Comparison of ENCODE assay signal across 9 cellular contexts in genomic region chr2:219570924-219571310, GRCh38. TPM values are rescaled to one million over a fixed set of nuclear protein-coding genes. Genes with fewer than 3 reads are reported as not detected.
DNase-seq lines count a peak whose midpoint lies in the region; ATAC-seq, FAIRE-seq and TF ChIP-seq lines count a peak whose summit lies in the region.
"Had no signal": no experiment of that assay in that cellular context is flagged by ENCODE, and none has a peak within 500 bp of the region (broad histone marks: within the 10 kb centered on the region; RNA-seq: fewer than 3 reads in every experiment).

No MANE protein-coding gene starts in this region.

- H4K12ac ChIP-seq in trophoblast cell (ENCODE audit: low read depth, low read length), result peak overlapping the region; percentile 96

- H3K4me1 Mint-ChIP-seq in Calu3 (ENCODE audit: low read depth, unreplicated experiment), result peaks cover 9% of the 10 kb centered on the region
- H3K4me1 Mint-ChIP-seq: activated CD4-positive, alpha-beta T cell treated with anti-CD3 and anti-CD28 coated beads, Interleukin-2, amount 10 ng/mL, durations not matched to agents 7 days and 5 days had no signal

- peak overlapping the region; percentile 84 for H3K4me2 ChIP-seq in trophoblast cell (ENCODE audit: low read length)

- H3K79me2 ChIP-seq in trophoblast cell (ENCODE audit: control insufficient read depth, insufficient read depth, low read length, poor library complexity), result peaks cover 16% of the 10 kb centered on the region

- no peak for TF ChIP-seq CTCF in Calu3 (IDR thresholded peaks at IDR 0.05; ENCODE audit: unreplicated experiment)

- no TSS peak for BruUV-seq in Calu3 (replicated peaks; lab: Mats Ljungman, UMichigan)

- CTCF ChIA-PET in Calu3 (lab: Charles Lee), result interaction anchor here (0.6 to 1.5 kb wide), 5 partner anchors 11 to 139 kb away, joined by 3 to 6 read pairs (median 4); no protein-coding TSS in a partner anchor

- peak overlapping the region; percentile 94 for H2AFZ ChIP-seq in trophoblast cell (ENCODE audit: insufficient read depth, low read length, poor library complexity)

- FAIRE-seq in GM12892 (lab: Jason Lieb, UNC), result no peak

- no peaks in the 10 kb centered on the region for H3K9me3 Mint-ChIP-seq in Calu3 (ENCODE audit: low read depth, unreplicated experiment)
- H3K9me3 Mint-ChIP-seq: activated CD4-positive, alpha-beta T cell treated with anti-CD3 and anti-CD28 coated beads, Interleukin-2, amount 10 ng/mL, durations not matched to agents 7 days and 5 days had no signal

- peak overlapping the region; percentile 100 for H3K18ac ChIP-seq in trophoblast cell (ENCODE audit: low read length)

- peak overlapping the region; percentile 99 for H2BK5ac ChIP-seq in trophoblast cell (ENCODE audit: low read depth, low read length, poor library complexity)

- peak overlapping the region; percentile 100 for H3K14ac ChIP-seq in trophoblast cell (ENCODE audit: low read length)

- peak overlapping the region; percentile 44 for H3K4ac ChIP-seq in trophoblast cell (ENCODE audit: low read depth, low read length)

- H3K79me1 ChIP-seq in trophoblast cell (ENCODE audit: low read length), result peaks cover 36% of the 10 kb centered on the region

- peak overlapping the region; percentile 99 for H3K27ac ChIP-seq in trophoblast cell (ENCODE audit: low read depth, low read length)

- H3K36me3 Mint-ChIP-seq in Calu3 (ENCODE audit: insufficient read depth, unreplicated experiment), result peaks cover 37% of the 10 kb centered on the region

- peak; percentile 15 for ATAC-seq in SK-N-SH treated with all-trans-retinoic acid at 6 μM for 48 hours

- intact Hi-C loops in Calu3 (cut with micrococcal nuclease; ENCODE audit: unreplicated experiment), result no loop called here

- peak overlapping the region; percentile 99 for H2BK120ac ChIP-seq in trophoblast cell (ENCODE audit: insufficient read depth, low read length, poor library complexity)

- H2AK5ac ChIP-seq in trophoblast cell (ENCODE audit: low read length), result peak overlapping the region; percentile 88

- peak overlapping the region; percentile 98 for H3K4me3 ChIP-seq in trophoblast cell (ENCODE audit: low read depth, low read length)

- peaks cover 23 to 27% of the 10 kb centered on the region in 2 experiments for H3K36me3 ChIP-seq in trophoblast cell (ENCODE audit: control insufficient read depth in 1 of 2, insufficient read depth in 2 of 2, low read length in 2 of 2)

- H3K23ac ChIP-seq in trophoblast cell (ENCODE audit: low read length), result no peak overlapping the region

- H4K8ac ChIP-seq in trophoblast cell (ENCODE audit: low read depth, low read length), result peak overlapping the region; percentile 95

- peaks cover 17 to 35% of the 10 kb centered on the region in 2 experiments for H3K4me1 ChIP-seq in trophoblast cell (ENCODE audit: control insufficient read depth in 1 of 2, insufficient read depth in 2 of 2, low read length in 2 of 2)

- whole genome bisulfite sequencing in trophoblast cell (ENCODE audit: extremely low coverage, insufficient coverage, insufficient read length), result no CpG with 5 or more reads among the region's 55 CpGs

- DNase-seq in Calu3, result peak; percentile 25
- peak; percentile 21 for DNase-seq in glomerular visceral epithelial cell (ENCODE audit: extremely low spot score)
- peak in 1 of 2 donors; percentile 20 for DNase-seq in trophoblast cell
- DNase-seq in stimulated activated CD8-positive, alpha-beta memory T cell treated with anti-CD3 and anti-CD28 coated beads, Interleukin-4, amount 100 ng/mL, for 48 hours, result no peak
- DNase-seq in pons (ENCODE audit: low spot score), result no peak
- no peak for DNase-seq in GM12892 (ENCODE audit: insufficient read length)
- no peak for DNase-seq in stimulated activated naive CD4-positive, alpha-beta T cell treated with Interleukin-2 at 50 U/mL for 16 hours (lab: John Stamatoyannopoulos, UW)
- DNase-seq: activated CD4-positive, alpha-beta T cell treated with anti-CD3 and anti-CD28 coated beads, Interleukin-2, amount 10 ng/mL, durations not matched to agents 7 days and 5 days had no signal

- H4K91ac ChIP-seq in trophoblast cell (ENCODE audit: low read depth, low read length), result peak overlapping the region; percentile 99

- H3K27ac Mint-ChIP-seq in Calu3 (ENCODE audit: unreplicated experiment), result no peak overlapping the region
- H3K27ac Mint-ChIP-seq: activated CD4-positive, alpha-beta T cell treated with anti-CD3 and anti-CD28 coated beads, Interleukin-2, amount 10 ng/mL, durations not matched to agents 7 days and 5 days had no signal

- no peaks in the 10 kb centered on the region for H3K27me3 ChIP-seq in trophoblast cell (ENCODE audit: insufficient read depth, low read length)

- H3K27me3 Mint-ChIP-seq in Calu3 (ENCODE audit: unreplicated experiment), result peaks cover 6% of the 10 kb centered on the region

- TF ChIP-seq POLR2A in GM12892 (IDR thresholded peaks at IDR 0.05; ENCODE audit: low read depth, low read length), result no peak

- H3K4me3 Mint-ChIP-seq in Calu3 (ENCODE audit: low read depth, unreplicated experiment), result peak overlapping the region; percentile 51
- H3K4me3 Mint-ChIP-seq: activated CD4-positive, alpha-beta T cell treated with anti-CD3 and anti-CD28 coated beads, Interleukin-2, amount 10 ng/mL, durations not matched to agents 7 days and 5 days had no signal

- peak overlapping the region; percentile 78 for H2BK12ac ChIP-seq in trophoblast cell (ENCODE audit: low read length)

- peaks cover 2% of the 10 kb centered on the region for H3K9me3 ChIP-seq in trophoblast cell (ENCODE audit: insufficient read depth, low read depth, low read length)

- H3K9ac ChIP-seq in trophoblast cell (ENCODE audit: low read length), result peak overlapping the region; percentile 98

TF ChIP-seq in SK-N-SH treated with all-trans-retinoic acid at 6 μM for 48 hours, 23 proteins besides CTCF, POLR2A, EP300 and RAD21:
- TF ChIP-seq SNAI2 (CRISPR knock-in tag; IDR thresholded peaks at IDR 0.05) (no peak), TCF4 (CRISPR knock-in tag; IDR thresholded peaks at IDR 0.05; ENCODE audit: borderline replicate concordance) (no peak), PPARA (CRISPR knock-in tag; IDR thresholded peaks at IDR 0.05; ENCODE audit: borderline replicate concordance) (no peak), TOX (CRISPR knock-in tag; IDR thresholded peaks at IDR 0.05; ENCODE audit: borderline replicate concordance) (no peak), RARB (CRISPR knock-in tag; IDR thresholded peaks at IDR 0.05) (no peak), ZC3H10 (CRISPR knock-in tag; IDR thresholded peaks at IDR 0.05) (no peak), ZFP3 (CRISPR knock-in tag; IDR thresholded peaks at IDR 0.05) (no peak), ESRRG (CRISPR knock-in tag; IDR thresholded peaks at IDR 0.05) (no peak), ISL1 (CRISPR knock-in tag; IDR thresholded peaks at IDR 0.05) (no peak), PATZ1 (CRISPR knock-in tag; IDR thresholded peaks at IDR 0.05; ENCODE audit: borderline replicate concordance) (no peak), CSDC2 (CRISPR knock-in tag; IDR thresholded peaks at IDR 0.05) (no peak), ARNTL (CRISPR knock-in tag; IDR thresholded peaks at IDR 0.05; ENCODE audit: borderline replicate concordance, low read depth) (no peak), CSRNP3 (CRISPR knock-in tag; IDR thresholded peaks at IDR 0.05) (no peak), OSR1 (CRISPR knock-in tag; IDR thresholded peaks at IDR 0.05) (no peak), GLIS3 (CRISPR knock-in tag; IDR thresholded peaks at IDR 0.05) (no peak)
TF ChIP-seq in SK-N-SH treated with all-trans-retinoic acid at 6 μM for 48 hours: peak in this region for 0.

RNA-seq across cellular contexts. Expression of gene OBSL1, which starts 0.4 kb away (rescaled TPM):
- total RNA-seq in Calu3 (2022), result 65.9 and 76.5 TPM in 2 replicates
- polyA plus RNA-seq in trophoblast cell (2013), result 155 and 158 TPM in 2 replicates
- polyA plus RNA-seq in GM12892 (2012; ENCODE audit: missing spikeins), result not detected
- total RNA-seq: activated CD4-positive, alpha-beta T cell treated with anti-CD3 and anti-CD28 coated beads, Interleukin-2, amount 10 ng/mL, durations not matched to agents 7 days and 5 days had no signal

RNA-seq across cellular contexts. Expression of gene INHA, which starts 1.2 kb away (rescaled TPM):
- 0.80 and 0.83 TPM in 2 replicates for total RNA-seq in Calu3 (2022)
- polyA plus RNA-seq in trophoblast cell (2013), result 24.7 and 27.9 TPM in 2 replicates
- polyA plus RNA-seq in GM12892 (2012; ENCODE audit: missing spikeins), result not detected
- total RNA-seq: activated CD4-positive, alpha-beta T cell treated with anti-CD3 and anti-CD28 coated beads, Interleukin-2, amount 10 ng/mL, durations not matched to agents 7 days and 5 days had no signal

RNA-seq across cellular contexts. Expression of gene STK11IP, which starts 26.7 kb away (rescaled TPM):
- total RNA-seq in Calu3 (2022), result 29.3 and 32.5 TPM in 2 replicates
- 19.1 and 19.7 TPM in 2 replicates for polyA plus RNA-seq in trophoblast cell (2013)
- 10.4 TPM for polyA plus RNA-seq in GM12892 (2012; ENCODE audit: missing spikeins)

RNA-seq across cellular contexts. Expression of gene TMEM198, which starts 27.1 kb away (rescaled TPM):
- total RNA-seq in Calu3 (2022), result 5.2 and 5.9 TPM in 2 replicates
- 5.0 and 5.5 TPM in 2 replicates for polyA plus RNA-seq in trophoblast cell (2013)
- polyA plus RNA-seq in GM12892 (2012; ENCODE audit: missing spikeins), result 0.19 TPM

RNA-seq across cellular contexts. Expression of gene CHPF, which starts 27.3 kb away (rescaled TPM):
- 139 and 141 TPM in 2 replicates for total RNA-seq in Calu3 (2022)
- 150 and 167 TPM in 2 replicates for polyA plus RNA-seq in trophoblast cell (2013)
- polyA plus RNA-seq in GM12892 (2012; ENCODE audit: missing spikeins), result 0.61 TPM

Comparison
In these comparisons a context has a peak if more than half of its experiments do, and no peak if none do; other contexts are left out.
1. DNase-seq: peak in Calu3 (single experiment) and glomerular visceral epithelial cell (single experiment); none in stimulated activated CD8-positive, alpha-beta memory T cell treated with anti-CD3 and anti-CD28 coated beads, Interleukin-4, amount 100 ng/mL, for 48 hours (single experiment), pons (single experiment), GM12892 (single experiment) and stimulated activated naive CD4-positive, alpha-beta T cell treated with Interleukin-2 at 50 U/mL for 16 hours (single experiment).